1 cellular context compared by ENCODE assay signal in genomic region chr1:235286667-235287066, GRCh38.
TF ChIP-seq lines count a peak whose summit lies in the region.

No MANE protein-coding gene starts in this region.

TF ChIP-seq in SK-N-SH, 30 proteins besides CTCF, POLR2A, EP300 and RAD21:
- TF ChIP-seq REST (IDR thresholded peaks at IDR 0.05; ENCODE audit: low read depth, low read length) (no peak), FOXM1 (IDR thresholded peaks at IDR 0.05; ENCODE audit: low read depth) (no peak), SMC3 (IDR thresholded peaks at IDR 0.05; ENCODE audit: low read depth, low read length) (no peak), GABPA (IDR thresholded peaks at IDR 0.05; ENCODE audit: low read depth) (no peak), MEF2A (IDR thresholded peaks at IDR 0.05; ENCODE audit: borderline replicate concordance, low read depth) (no peak), TCF12 (IDR thresholded peaks at IDR 0.05) (no peak), TAF1 (IDR thresholded peaks at IDR 0.05; ENCODE audit: borderline replicate concordance, low read depth, low read length) (no peak)
